11 cellular contexts compared by ENCODE assay signal in the genomic region with DNA sequence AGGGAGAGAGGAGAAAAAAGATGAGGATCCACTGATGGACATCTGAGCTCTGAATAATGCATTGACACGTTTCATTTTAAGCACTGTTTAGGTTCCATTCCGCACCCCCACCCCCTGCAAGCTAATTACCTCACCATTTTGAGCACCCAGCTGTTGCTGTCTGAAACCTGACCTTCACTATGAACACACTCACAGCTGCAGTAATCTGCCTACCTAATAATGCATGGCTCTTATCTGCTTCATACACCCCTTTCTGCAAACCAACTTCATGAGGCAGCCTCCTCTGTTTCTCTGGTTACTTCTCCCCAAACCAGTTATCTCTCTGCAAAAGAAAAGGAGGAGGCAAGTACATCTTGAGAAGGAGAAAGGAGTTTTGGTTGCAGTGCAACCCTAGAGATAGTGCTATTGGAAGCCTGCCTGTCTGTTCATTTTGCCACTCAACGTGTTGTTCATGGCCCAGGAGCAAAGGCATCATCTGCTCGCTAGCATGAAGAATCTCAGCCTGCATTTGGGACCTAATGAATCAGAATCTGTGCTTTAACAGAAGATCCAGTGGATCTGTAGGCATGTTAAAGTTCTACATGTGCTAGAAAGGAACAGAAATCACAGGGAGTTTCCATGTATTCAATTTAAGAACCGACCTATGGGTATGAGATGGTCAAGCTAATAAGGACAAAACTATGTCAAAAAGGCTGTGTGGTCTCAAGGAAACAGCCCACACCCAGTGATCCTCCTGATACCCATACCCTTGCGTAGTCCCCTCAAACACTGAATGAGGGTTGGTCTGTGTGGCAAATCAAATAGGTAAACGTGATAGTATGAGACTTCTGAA.
A peak's percentile ranks its signal among the peaks of the same experiment; 100 is the strongest.
DNase-seq lines count a peak whose midpoint lies in the region; ATAC-seq and TF ChIP-seq lines count a peak whose summit lies in the region.
"Had no signal": no experiment of that assay in that cellular context is flagged by ENCODE, and none has a peak within 500 bp of the region (broad histone marks: within the 10 kb centered on the region; RNA-seq: fewer than 3 reads in every experiment).

No MANE protein-coding gene starts in this region.

- no peak overlapping the region for H3K27ac Mint-ChIP-seq in mesothelial cell of epicardium
- H3K27ac Mint-ChIP-seq: CD14-positive monocyte; naive thymus-derived CD8-positive, alpha-beta T cell had no signal

- TF ChIP-seq CTCF in AG04449 (IDR thresholded peaks at IDR 0.05; ENCODE audit: insufficient read depth, low read length, missing control alignments) (no peak), RWPE2 (IDR thresholded peaks at IDR 0.05; ENCODE audit: poor library complexity, severe bottlenecking) (no peak), mesothelial cell of epicardium (IDR thresholded peaks at IDR 0.05; ENCODE audit: unreplicated experiment) (no peak), upper lobe of left lung (IDR thresholded peaks at IDR 0.05) (no peak)

- H3K36me3 ChIP-seq in RWPE2 (ENCODE audit: low read depth), result no peaks in the 10 kb centered on the region
- H3K36me3 ChIP-seq in upper lobe of left lung, result no peaks in the 10 kb centered on the region
- H3K36me3 ChIP-seq: Peyer's patch had no signal

- TF ChIP-seq POLR2A in upper lobe of left lung (IDR thresholded peaks at IDR 0.05), result no peak

- H3K4me1 Mint-ChIP-seq in mesothelial cell of epicardium, result peaks cover 34% of the 10 kb centered on the region
- H3K4me1 Mint-ChIP-seq: CD14-positive monocyte had no signal

- CTCF ChIA-PET in AG04449 (lab: Yijun Ruan, JAX) (interaction anchor here (1.7 kb wide), 1 partner anchor 85 kb away, joined by 5 read pairs; no protein-coding TSS in a partner anchor), HEK293T (lab: Yijun Ruan, JAX) (no interaction called here)

- H3K27me3 ChIP-seq in RWPE2 (ENCODE audit: insufficient read depth, poor library complexity, severe bottlenecking) (no peaks in the 10 kb centered on the region), upper lobe of left lung (no peaks in the 10 kb centered on the region)
- H3K27me3 ChIP-seq: Peyer's patch had no signal

- POLR2A ChIA-PET in AG04449 (lab: Yijun Ruan, JAX), result no interaction called here
- POLR2A ChIA-PET in HEK293T (lab: Yijun Ruan, JAX), result no interaction called here

- no peak for DNase-seq in AG04449 (ENCODE audit: low read depth, low spot score)
- no peak for DNase-seq in RWPE2 (ENCODE audit: low spot score)
- no peak for DNase-seq in HEK293T (ENCODE audit: extremely low spot score)
- DNase-seq in iPS-NIHi11 (ENCODE audit: low spot score), result no peak
- DNase-seq in mesothelial cell of epicardium (ENCODE audit: low spot score in 2 of 2, unreplicated experiment in 2 of 2), result no peak
- DNase-seq in upper lobe of left lung, result no peak
- DNase-seq: naive thymus-derived CD8-positive, alpha-beta T cell; Peyer's patch had no signal

- H3K4me1 ChIP-seq in RWPE2 (ENCODE audit: insufficient read depth, poor library complexity, severe bottlenecking) (peaks cover 49% of the 10 kb centered on the region), upper lobe of left lung (peaks cover 0 to 8% (median 3%) of the 10 kb centered on the region in 4 donors)

- TF ChIP-seq EP300 in upper lobe of left lung (IDR thresholded peaks at IDR 0.05), result no peak

- peaks cover 2% of the 10 kb centered on the region for H3K36me3 Mint-ChIP-seq in mesothelial cell of epicardium
- H3K36me3 Mint-ChIP-seq: CD14-positive monocyte had no signal

- H3K9me3 Mint-ChIP-seq in mesothelial cell of epicardium, result no peaks in the 10 kb centered on the region

- 81 to 83% methylated on average over 7 of the region's 7 CpGs for WGBS in upper lobe of left lung, 2 donors

- peak; percentile 51 for ATAC-seq in GM19328 (IDR thresholded peaks at IDR 0.05; ENCODE audit: unreplicated experiment)
- ATAC-seq in HG03342 (IDR thresholded peaks at IDR 0.05; ENCODE audit: unreplicated experiment), result peak; percentile 38
- ATAC-seq in RWPE2 (ENCODE audit: low read depth), result no peak
- ATAC-seq in upper lobe of left lung (ENCODE audit: low FRiP score in 2 of 2), result no peak
- ATAC-seq: naive thymus-derived CD8-positive, alpha-beta T cell had no signal

- H3K4me3 ChIP-seq in AG04449 (ENCODE audit: low read depth, low read length) (peak overlapping the region; percentile 23; the same call in 1 of the 2 replicates), RWPE2 (ENCODE audit: severe bottlenecking) (no peak overlapping the region), upper lobe of left lung (no peak overlapping the region)
- H3K4me3 ChIP-seq: Peyer's patch had no signal

- H3K9me3 ChIP-seq in RWPE2 (ENCODE audit: severe bottlenecking) (no peaks in the 10 kb centered on the region), upper lobe of left lung (no peaks in the 10 kb centered on the region)
- H3K9me3 ChIP-seq: Peyer's patch had no signal

- no peaks in the 10 kb centered on the region for H3K27me3 Mint-ChIP-seq in mesothelial cell of epicardium (ENCODE audit: low read depth)

- H3K4me3 Mint-ChIP-seq in mesothelial cell of epicardium, result no peak overlapping the region
- H3K4me3 Mint-ChIP-seq: CD14-positive monocyte; naive thymus-derived CD8-positive, alpha-beta T cell had no signal

- H3K27ac ChIP-seq in RWPE2 (ENCODE audit: poor library complexity, severe bottlenecking) (peak overlapping the region; percentile 11), upper lobe of left lung (no peak overlapping the region)
- H3K27ac ChIP-seq: Peyer's patch had no signal

TF ChIP-seq in HEK293T, 16 proteins besides CTCF, POLR2A, EP300 and RAD21:
- TF ChIP-seq ARNT (IDR thresholded peaks at IDR 0.05) (no peak), SP1 (IDR thresholded peaks at IDR 0.05) (no peak), ZNF384 (IDR thresholded peaks at IDR 0.05) (no peak), FOXA1 (IDR thresholded peaks at IDR 0.05) (no peak), HDGF (IDR thresholded peaks at IDR 0.05; ENCODE audit: borderline replicate concordance) (no peak), BHLHE40 (IDR thresholded peaks at IDR 0.05; ENCODE audit: borderline replicate concordance) (no peak), FOXK2 (IDR thresholded peaks at IDR 0.05) (no peak), FOXM1 (IDR thresholded peaks at IDR 0.05; ENCODE audit: borderline replicate concordance) (no peak), LEF1 (IDR thresholded peaks at IDR 0.05; ENCODE audit: borderline replicate concordance) (no peak), ELF4 (IDR thresholded peaks at IDR 0.05) (no peak), TARDBP (IDR thresholded peaks at IDR 0.05) (no peak), NFRKB (IDR thresholded peaks at IDR 0.05) (no peak), SUZ12 (IDR thresholded peaks at IDR 0.05) (no peak), L3MBTL2 (conservative IDR thresholded peaks at IDR 0.05) (no peak), CTBP1 (IDR thresholded peaks at IDR 0.05; ENCODE audit: borderline replicate concordance) (no peak)
- TF ChIP-seq, protein P1, sequence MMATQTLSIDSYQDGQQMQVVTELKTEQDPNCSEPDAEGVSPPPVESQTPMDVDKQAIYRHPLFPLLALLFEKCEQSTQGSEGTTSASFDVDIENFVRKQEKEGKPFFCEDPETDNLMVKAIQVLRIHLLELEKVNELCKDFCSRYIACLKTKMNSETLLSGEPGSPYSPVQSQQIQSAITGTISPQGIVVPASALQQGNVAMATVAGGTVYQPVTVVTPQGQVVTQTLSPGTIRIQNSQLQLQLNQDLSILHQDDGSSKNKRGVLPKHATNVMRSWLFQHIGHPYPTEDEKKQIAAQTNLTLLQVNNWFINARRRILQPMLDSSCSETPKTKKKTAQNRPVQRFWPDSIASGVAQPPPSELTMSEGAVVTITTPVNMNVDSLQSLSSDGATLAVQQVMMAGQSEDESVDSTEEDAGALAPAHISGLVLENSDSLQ (IDR thresholded peaks at IDR 0.05), result no peak
TF ChIP-seq in HEK293T: peak in this region for 0.

Comparison
In these comparisons a context has a peak if more than half of its experiments do, and no peak if none do; other contexts are left out.
1. ATAC-seq: peak in GM19328 (single experiment) and HG03342 (single experiment); none in RWPE2 (single experiment) and upper lobe of left lung (0 of 2).